Comparison of ENCODE assay signal across 10 cellular contexts in the genomic region with DNA sequence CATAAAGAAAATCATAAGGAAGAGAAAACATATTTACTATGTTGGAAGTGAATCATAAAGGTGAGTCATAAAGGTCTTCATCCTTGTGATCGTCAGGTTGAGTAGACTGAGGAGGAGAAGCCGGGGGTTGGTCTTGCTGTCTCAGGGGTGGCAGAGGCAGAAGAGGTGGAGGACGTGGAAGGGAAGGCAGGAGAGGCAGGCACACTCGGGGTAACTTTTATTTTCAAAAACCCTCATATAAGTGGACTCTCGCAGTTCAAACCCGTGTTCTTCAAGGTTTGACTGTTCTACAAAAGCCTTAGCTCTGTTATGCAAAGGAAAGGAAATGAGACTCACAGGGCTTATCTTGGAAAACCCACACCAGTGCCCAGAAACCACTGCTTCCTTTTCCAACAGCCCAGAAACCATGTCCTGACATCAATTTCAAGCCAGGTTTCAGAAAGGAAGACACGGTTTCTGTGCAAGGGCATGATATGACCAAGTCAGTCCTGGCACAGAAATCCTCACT.
A peak's percentile ranks its signal among the peaks of the same experiment; 100 is the strongest.
DNase-seq lines count a peak whose midpoint lies in the region; ATAC-seq and TF ChIP-seq lines count a peak whose summit lies in the region.
"Had no signal": no experiment of that assay in that cellular context is flagged by ENCODE, and none has a peak within 500 bp of the region (broad histone marks: within the 10 kb centered on the region; RNA-seq: fewer than 3 reads in every experiment).

No MANE protein-coding gene starts in this region.

- no peak for DNase-seq in activated CD4-positive, CD25-positive, alpha-beta regulatory T cell treated with anti-CD3 and anti-CD28 coated beads, Interleukin-2, amount 50 U/mL, for 72 hours
- DNase-seq in cardiac fibroblast (ENCODE audit: low read depth in 2 of 2): peak; percentile 58 to 81
- no peak for DNase-seq in nephron progenitor cell
- DNase-seq in GM19240 (ENCODE audit: insufficient read length, low spot score): no peak
- DNase-seq in caudate nucleus (lab: John Stamatoyannopoulos, UW): no peak
- DNase-seq: foreskin fibroblast had no signal

- H3K27me3 Mint-ChIP-seq in T-helper 1 cell treated with Interleukin-12 subunit alpha and Interleukin-12 subunit beta and Interleukin-4 antibody, amounts not matched to agents 30 μg/mL and 1 μg/mL, for 36 hours (ENCODE audit: low read depth): no peaks in the 10 kb centered on the region
- H3K27me3 Mint-ChIP-seq in stimulated activated memory B cell treated with anti-CD40 and anti-IgM and Interleukin-4, amounts not matched to agents 10 μg/mL and 1 μg/mL and 100 μg/mL, for 72 hours: peaks cover 49% of the 10 kb centered on the region
- peaks cover 8% of the 10 kb centered on the region for H3K27me3 Mint-ChIP-seq in nephron progenitor cell (ENCODE audit: low read depth, poor library complexity)

- H3K4me3 Mint-ChIP-seq in T-helper 1 cell treated with Interleukin-12 subunit alpha and Interleukin-12 subunit beta and Interleukin-4 antibody, amounts not matched to agents 30 μg/mL and 1 μg/mL, for 36 hours: peak overlapping the region; percentile 74
- no peak overlapping the region for H3K4me3 Mint-ChIP-seq in stimulated activated memory B cell treated with anti-CD40 and anti-IgM and Interleukin-4, amounts not matched to agents 10 μg/mL and 1 μg/mL and 100 μg/mL, for 72 hours
- H3K4me3 Mint-ChIP-seq in nephron progenitor cell: no peak overlapping the region
- H3K4me3 Mint-ChIP-seq: nephron had no signal

- no peak for TF ChIP-seq CTCF in cardiac fibroblast (IDR thresholded peaks at IDR 0.05; ENCODE audit: low read depth, low read length)
- no peak for TF ChIP-seq CTCF in nephron progenitor cell (IDR thresholded peaks at IDR 0.05)

- peaks cover 21% of the 10 kb centered on the region for H3K36me3 Mint-ChIP-seq in T-helper 1 cell treated with Interleukin-12 subunit alpha and Interleukin-12 subunit beta and Interleukin-4 antibody, amounts not matched to agents 30 μg/mL and 1 μg/mL, for 36 hours (ENCODE audit: low read depth)
- H3K36me3 Mint-ChIP-seq in stimulated activated memory B cell treated with anti-CD40 and anti-IgM and Interleukin-4, amounts not matched to agents 10 μg/mL and 1 μg/mL and 100 μg/mL, for 72 hours: no peaks in the 10 kb centered on the region
- no peaks in the 10 kb centered on the region for H3K36me3 Mint-ChIP-seq in nephron progenitor cell (ENCODE audit: low read depth)

- H3K4me3 ChIP-seq in cardiac fibroblast (replicated peaks in 1 of 2; ENCODE audit: low read depth in 2 of 2, low read length in 2 of 2): no peak overlapping the region

- H3K9me3 Mint-ChIP-seq in T-helper 1 cell treated with Interleukin-12 subunit alpha and Interleukin-12 subunit beta and Interleukin-4 antibody, amounts not matched to agents 30 μg/mL and 1 μg/mL, for 36 hours: peaks cover 5% of the 10 kb centered on the region
- H3K9me3 Mint-ChIP-seq in stimulated activated memory B cell treated with anti-CD40 and anti-IgM and Interleukin-4, amounts not matched to agents 10 μg/mL and 1 μg/mL and 100 μg/mL, for 72 hours: peaks cover 2% of the 10 kb centered on the region
- H3K9me3 Mint-ChIP-seq in nephron progenitor cell: no peaks in the 10 kb centered on the region

- H3K4me1 Mint-ChIP-seq in T-helper 1 cell treated with Interleukin-12 subunit alpha and Interleukin-12 subunit beta and Interleukin-4 antibody, amounts not matched to agents 30 μg/mL and 1 μg/mL, for 36 hours (ENCODE audit: low read depth): peaks cover 53% of the 10 kb centered on the region
- peaks cover 11% of the 10 kb centered on the region for H3K4me1 Mint-ChIP-seq in stimulated activated memory B cell treated with anti-CD40 and anti-IgM and Interleukin-4, amounts not matched to agents 10 μg/mL and 1 μg/mL and 100 μg/mL, for 72 hours
- peaks cover 9% of the 10 kb centered on the region for H3K4me1 Mint-ChIP-seq in nephron progenitor cell

- H3K27ac Mint-ChIP-seq in T-helper 1 cell treated with Interleukin-12 subunit alpha and Interleukin-12 subunit beta and Interleukin-4 antibody, amounts not matched to agents 30 μg/mL and 1 μg/mL, for 36 hours: peak overlapping the region; percentile 79
- H3K27ac Mint-ChIP-seq in stimulated activated memory B cell treated with anti-CD40 and anti-IgM and Interleukin-4, amounts not matched to agents 10 μg/mL and 1 μg/mL and 100 μg/mL, for 72 hours: no peak overlapping the region
- no peak overlapping the region for H3K27ac Mint-ChIP-seq in nephron progenitor cell
- H3K27ac Mint-ChIP-seq: nephron had no signal

- ATAC-seq in activated CD4-positive, CD25-positive, alpha-beta regulatory T cell treated with anti-CD3 and anti-CD28 coated beads, Interleukin-2, amount 50 U/mL, for 24 hours: peak; percentile 54 to 73
- peak; percentile 46 for ATAC-seq in stimulated activated memory B cell treated with anti-CD40 and anti-IgM and Interleukin-4, amounts not matched to agents 10 μg/mL and 1 μg/mL and 100 μg/mL, for 72 hours

- H3K27ac ChIP-seq in caudate nucleus (ENCODE audit: low read depth, low read length): no peak overlapping the region

Comparison
In these comparisons a context has a peak if more than half of its experiments do, and no peak if none do; other contexts are left out.
1. DNase-seq: peak in cardiac fibroblast (2 of 2); none in activated CD4-positive, CD25-positive, alpha-beta regulatory T cell treated with anti-CD3 and anti-CD28 coated beads, Interleukin-2, amount 50 U/mL, for 72 hours (single experiment), nephron progenitor cell (single experiment), GM19240 (single experiment) and caudate nucleus (0 of 61).